Comparison of ENCODE assay signal across 14 cellular contexts in genomic region chr2:149733936-149734685, GRCh38.
A peak's percentile ranks its signal among the peaks of the same experiment; 100 is the strongest.
DNase-seq lines count a peak whose midpoint lies in the region; ATAC-seq, FAIRE-seq and TF ChIP-seq lines count a peak whose summit lies in the region.
"Had no signal": no experiment of that assay in that cellular context is flagged by ENCODE, and none has a peak within 500 bp of the region (broad histone marks: within the 10 kb centered on the region; RNA-seq: fewer than 3 reads in every experiment).

No MANE protein-coding gene starts in this region.

- H3K27ac ChIP-seq in liver (ENCODE audit: low read depth in 1 of 2, low read length in 2 of 2): no peak overlapping the region
- H3K27ac ChIP-seq in effector memory CD4-positive, alpha-beta T cell (ENCODE audit: insufficient read depth, low read length, poor library complexity, severe bottlenecking): no peak overlapping the region
- H3K27ac ChIP-seq: pancreas, thoracic aorta had no signal

- no peaks in the 10 kb centered on the region for H3K9me3 ChIP-seq in liver (ENCODE audit: control insufficient read depth in 4 of 4, low read length in 3 of 4)
- H3K9me3 ChIP-seq in effector memory CD4-positive, alpha-beta T cell (ENCODE audit: control insufficient read depth, low read length): no peaks in the 10 kb centered on the region
- H3K9me3 ChIP-seq: pancreas, thoracic aorta had no signal

- H3K36me3 ChIP-seq in bronchial epithelial cell (ENCODE audit: control insufficient read depth, insufficient read depth, low read length) (no peaks in the 10 kb centered on the region), liver (ENCODE audit: control insufficient read depth in 4 of 4, insufficient read depth in 3 of 4, low read depth in 1 of 4, low read length in 3 of 4) (no peaks in the 10 kb centered on the region)
- H3K36me3 ChIP-seq in effector memory CD4-positive, alpha-beta T cell (ENCODE audit: control insufficient read depth, insufficient read depth, low read length): no peaks in the 10 kb centered on the region
- H3K36me3 ChIP-seq: pancreas, thoracic aorta had no signal

- ATAC-seq in natural killer cell treated with Interleukin-12 subunit alpha and Interleukin-12 subunit beta and Interleukin-15 and Interleukin-18, amount 100 ng/mL, for 72 hours: no peak
- ATAC-seq: activated T-helper 17 cell treated with anti-CD3 and anti-CD28 coated beads, Interleukin-2, amount 50 U/mL, for 72 hours had no signal

- no peak for TF ChIP-seq POLR2A in erythroblast (IDR thresholded peaks at IDR 0.05; ENCODE audit: low read length)

- H3K27me3 Mint-ChIP-seq in natural killer cell treated with Interleukin-12 subunit alpha and Interleukin-12 subunit beta and Interleukin-15 and Interleukin-18, amount 100 ng/mL, for 72 hours: no peaks in the 10 kb centered on the region
- H3K27me3 Mint-ChIP-seq: activated T-helper 17 cell treated with anti-CD3 and anti-CD28 coated beads, Interleukin-2, amount 50 U/mL, for 72 hours; dendritic cell treated with granulocyte-macrophage colony-stimulating factor and Interleukin-4, amounts not matched to agents 40 ng/mL and 50 ng/mL, for 4 days had no signal

- no peaks in the 10 kb centered on the region for H3K36me3 Mint-ChIP-seq in natural killer cell treated with Interleukin-12 subunit alpha and Interleukin-12 subunit beta and Interleukin-15 and Interleukin-18, amount 100 ng/mL, for 72 hours

- TF ChIP-seq CTCF in AG10803 (conservative IDR thresholded peaks at IDR 0.05; ENCODE audit: low read length) (no peak), bronchial epithelial cell (IDR thresholded peaks at IDR 0.05; ENCODE audit: insufficient read depth, low read length, severe bottlenecking) (no peak), liver (IDR thresholded peaks at IDR 0.05; ENCODE audit: low read depth, low read length, missing input control) (no peak)

- TF ChIP-seq RAD21 in liver (IDR thresholded peaks at IDR 0.05): no peak

- H3K4me1 Mint-ChIP-seq in natural killer cell treated with Interleukin-12 subunit alpha and Interleukin-12 subunit beta and Interleukin-15 and Interleukin-18, amount 100 ng/mL, for 72 hours (ENCODE audit: low read depth in 2 of 2): no peaks in the 10 kb centered on the region
- H3K4me1 Mint-ChIP-seq: activated T-helper 17 cell treated with anti-CD3 and anti-CD28 coated beads, Interleukin-2, amount 50 U/mL, for 72 hours had no signal

- no peak overlapping the region for H3K9ac ChIP-seq in liver (ENCODE audit: low read depth in 1 of 2, low read length in 2 of 2)

- DNase-seq in AG10803 (ENCODE audit: low read depth) (peak; percentile 43), LHCN-M2 (ENCODE audit: low read depth) (peak; percentile 51), bronchial epithelial cell (ENCODE audit: low read depth) (peak; percentile 37), MV-4-11 (lab: John Stamatoyannopoulos, UW) (no peak), erythroblast (lab: John Stamatoyannopoulos, UW) (no peak)
- DNase-seq in effector memory CD4-positive, alpha-beta T cell: no peak
- no peak for DNase-seq in natural killer cell treated with Interleukin-12 subunit alpha and Interleukin-12 subunit beta and Interleukin-15 and Interleukin-18, amount 100 ng/mL, for 72 hours (ENCODE audit: low spot score)
- DNase-seq: activated CD4-positive, CD25-positive, alpha-beta regulatory T cell; NCI-H2107; pancreas had no signal

- FAIRE-seq in bronchial epithelial cell (lab: Jason Lieb, UNC): no peak
- FAIRE-seq: pancreas had no signal

- no peak overlapping the region for H3K27ac Mint-ChIP-seq in natural killer cell treated with Interleukin-12 subunit alpha and Interleukin-12 subunit beta and Interleukin-15 and Interleukin-18, amount 100 ng/mL, for 72 hours
- H3K27ac Mint-ChIP-seq: activated T-helper 17 cell treated with anti-CD3 and anti-CD28 coated beads, Interleukin-2, amount 50 U/mL, for 72 hours; dendritic cell treated with granulocyte-macrophage colony-stimulating factor and Interleukin-4, amounts not matched to agents 40 ng/mL and 50 ng/mL, for 4 days had no signal

- peaks cover 10% of the 10 kb centered on the region for H3K9me3 Mint-ChIP-seq in natural killer cell treated with Interleukin-12 subunit alpha and Interleukin-12 subunit beta and Interleukin-15 and Interleukin-18, amount 100 ng/mL, for 72 hours
- H3K9me3 Mint-ChIP-seq: activated T-helper 17 cell treated with anti-CD3 and anti-CD28 coated beads, Interleukin-2, amount 50 U/mL, for 72 hours had no signal

- H3K4me3 ChIP-seq in AG10803 (ENCODE audit: low read length): no peak overlapping the region
- no peak overlapping the region for H3K4me3 ChIP-seq in bronchial epithelial cell (ENCODE audit: low read depth, low read length)
- no peak overlapping the region for H3K4me3 ChIP-seq in liver (ENCODE audit: low read depth in 1 of 3, low read length in 3 of 3)
- H3K4me3 ChIP-seq in effector memory CD4-positive, alpha-beta T cell (ENCODE audit: insufficient read depth, low read depth, low read length, poor library complexity, severe bottlenecking): no peak overlapping the region
- H3K4me3 ChIP-seq: pancreas, thoracic aorta had no signal

- WGBS in liver: 71% methylated on average over 3 of the region's 3 CpGs

- no peak overlapping the region for H3K4me3 Mint-ChIP-seq in natural killer cell treated with Interleukin-12 subunit alpha and Interleukin-12 subunit beta and Interleukin-15 and Interleukin-18, amount 100 ng/mL, for 72 hours
- H3K4me3 Mint-ChIP-seq: activated T-helper 17 cell treated with anti-CD3 and anti-CD28 coated beads, Interleukin-2, amount 50 U/mL, for 72 hours; dendritic cell treated with granulocyte-macrophage colony-stimulating factor and Interleukin-4, amounts not matched to agents 40 ng/mL and 50 ng/mL, for 4 days had no signal

- no peaks in the 10 kb centered on the region for H3K27me3 ChIP-seq in bronchial epithelial cell (ENCODE audit: control insufficient read depth, insufficient read depth, low read length)
- no peaks in the 10 kb centered on the region for H3K27me3 ChIP-seq in liver (ENCODE audit: control insufficient read depth in 4 of 4, insufficient read depth in 4 of 4, low read length in 3 of 4)
- H3K27me3 ChIP-seq in effector memory CD4-positive, alpha-beta T cell (replicated peaks; ENCODE audit: control insufficient read depth, insufficient read depth, low read length, poor library complexity, severe bottlenecking): no peaks in the 10 kb centered on the region
- H3K27me3 ChIP-seq: pancreas had no signal

- no peaks in the 10 kb centered on the region for H3K4me1 ChIP-seq in liver (ENCODE audit: control insufficient read depth in 4 of 4, insufficient read depth in 4 of 4, low read length in 3 of 4)
- H3K4me1 ChIP-seq in effector memory CD4-positive, alpha-beta T cell (ENCODE audit: control insufficient read depth, insufficient read depth, low read length, poor library complexity, severe bottlenecking): no peaks in the 10 kb centered on the region
- H3K4me1 ChIP-seq: pancreas had no signal

TF ChIP-seq in liver, 16 proteins besides CTCF, POLR2A, EP300 and RAD21:
- TF ChIP-seq NR2F2 (IDR thresholded peaks at IDR 0.05) (peak; percentile 58), EGR1 (IDR thresholded peaks at IDR 0.05; ENCODE audit: low read depth in 2 of 2) (no peak)

Comparison
In these comparisons a context has a peak if more than half of its experiments do, and no peak if none do; other contexts are left out.
1. DNase-seq: peak in AG10803 (single experiment), LHCN-M2 (single experiment) and bronchial epithelial cell (single experiment); none in MV-4-11 (single experiment), effector memory CD4-positive, alpha-beta T cell (0 of 3), erythroblast (0 of 2) and natural killer cell treated with Interleukin-12 subunit alpha and Interleukin-12 subunit beta and Interleukin-15 and Interleukin-18, amount 100 ng/mL, for 72 hours (single experiment).